In the genomic region with DNA sequence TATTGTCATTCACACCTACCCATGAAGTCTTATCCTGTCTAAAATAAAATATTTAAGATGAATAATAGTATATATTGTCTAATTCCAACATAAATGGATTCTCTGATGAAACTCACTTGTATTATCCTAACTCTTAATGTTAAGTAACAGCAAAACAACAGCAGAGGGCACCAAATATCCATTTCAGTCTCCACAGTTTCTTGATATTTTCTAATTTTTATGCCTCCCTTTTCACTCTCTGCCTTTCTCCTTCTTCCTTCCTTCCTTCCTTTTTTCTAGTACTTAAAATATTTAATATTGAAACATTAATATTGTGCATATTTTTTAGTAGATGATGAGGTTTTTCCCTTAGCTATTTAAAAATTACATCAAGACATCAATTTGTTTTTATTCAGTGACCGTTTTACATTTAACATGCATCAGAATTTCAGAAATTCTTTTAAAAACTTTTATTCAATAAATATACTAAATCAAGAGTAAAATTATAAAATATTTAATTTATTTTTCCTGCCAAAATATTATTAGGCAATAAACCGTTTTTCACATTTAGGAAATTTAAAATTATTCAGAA, we compare ENCODE assay signal across 9 cellular contexts.
DNase-seq lines count a peak whose midpoint lies in the region; ATAC-seq, FAIRE-seq and TF ChIP-seq lines count a peak whose summit lies in the region.
"Had no signal": no experiment of that assay in that cellular context is flagged by ENCODE, and none has a peak within 500 bp of the region (broad histone marks: within the 10 kb centered on the region; RNA-seq: fewer than 3 reads in every experiment).

No MANE protein-coding gene starts in this region.

- H3K79me2 ChIP-seq in endothelial cell of umbilical vein (ENCODE audit: control insufficient read depth, insufficient read depth, low read length): no peaks in the 10 kb centered on the region

- H4K8ac ChIP-seq in neuronal stem cell (ENCODE audit: low read depth, low read length): no peak overlapping the region

- no peak for TF ChIP-seq POLR2A in endothelial cell of umbilical vein (IDR thresholded peaks at IDR 0.05; ENCODE audit: low read depth, low read length)

- DNase-seq in Calu3: peak; percentile 23
- DNase-seq in KBM-7: peak; percentile 65
- peak; percentile 25 for DNase-seq in OCI-M2 (lab: John Stamatoyannopoulos, UW; ENCODE audit: unreplicated experiment)
- DNase-seq in endothelial cell of umbilical vein (ENCODE audit: low read depth, low spot score): peak; percentile 60
- DNase-seq in neuronal stem cell (ENCODE audit: low spot score): peak; percentile 29
- no peak for DNase-seq in activated T-cell treated with anti-CD3 and anti-CD28 coated beads for 4 hours
- no peak for DNase-seq in T-helper 9 cell

- H4K20me1 ChIP-seq in endothelial cell of umbilical vein (replicated peaks; ENCODE audit: control insufficient read depth, extremely low read depth, insufficient read depth, low read length): no peaks in the 10 kb centered on the region

- H3K9me3 ChIP-seq in endothelial cell of umbilical vein (replicated peaks; ENCODE audit: control insufficient read depth, insufficient read depth, low read length) (no peaks in the 10 kb centered on the region), neuronal stem cell (replicated peaks in 1 of 2; ENCODE audit: control insufficient read depth in 2 of 2, insufficient read depth in 1 of 2, low read depth in 1 of 2, low read length in 2 of 2) (no peaks in the 10 kb centered on the region)

- no peaks in the 10 kb centered on the region for H3K9me1 ChIP-seq in endothelial cell of umbilical vein (replicated peaks; ENCODE audit: control insufficient read depth, extremely low read depth, insufficient read depth, low read length)

- BruUV-seq in Calu3 (replicated peaks; lab: Mats Ljungman, UMichigan) (no TSS peak), endothelial cell of umbilical vein (replicated peaks; lab: Mats Ljungman, UMichigan) (no TSS peak)

- no peak overlapping the region for H2BK120ac ChIP-seq in neuronal stem cell (ENCODE audit: low read depth, low read length)

- H3K79me1 ChIP-seq in neuronal stem cell (ENCODE audit: low read depth, low read length): no peaks in the 10 kb centered on the region

- no peak overlapping the region for H3K27ac Mint-ChIP-seq in Calu3 (ENCODE audit: unreplicated experiment)
- H3K27ac Mint-ChIP-seq: IgD-negative memory B cell had no signal

- no peak overlapping the region for H2BK12ac ChIP-seq in neuronal stem cell (ENCODE audit: low read length)

- H3K27me3 Mint-ChIP-seq in Calu3 (ENCODE audit: unreplicated experiment): no peaks in the 10 kb centered on the region
- H3K27me3 Mint-ChIP-seq: IgD-negative memory B cell had no signal

- no peak overlapping the region for H4K91ac ChIP-seq in neuronal stem cell (ENCODE audit: low read depth, low read length, poor library complexity)

- H3K4me2 ChIP-seq in endothelial cell of umbilical vein (ENCODE audit: insufficient read depth, low read length) (no peak overlapping the region), neuronal stem cell (ENCODE audit: insufficient read depth, low read length, poor library complexity, severe bottlenecking) (no peak overlapping the region)

- H3K4me1 ChIP-seq in endothelial cell of umbilical vein (ENCODE audit: control insufficient read depth, extremely low read depth, insufficient read depth, low read length) (peaks cover 4% of the 10 kb centered on the region), neuronal stem cell (ENCODE audit: control insufficient read depth in 2 of 2, insufficient read depth in 1 of 2, low read depth in 1 of 2, low read length in 2 of 2) (no peaks in the 10 kb centered on the region)

- H3K36me3 ChIP-seq in endothelial cell of umbilical vein (ENCODE audit: control insufficient read depth in 2 of 2, extremely low read depth in 1 of 2, insufficient read depth in 2 of 2, low read length in 2 of 2) (no peaks in the 10 kb centered on the region), neuronal stem cell (replicated peaks in 1 of 2; ENCODE audit: control insufficient read depth in 2 of 2, insufficient read depth in 2 of 2, low read length in 2 of 2) (no peaks in the 10 kb centered on the region)

- H3K4me3 ChIP-seq in endothelial cell of umbilical vein (replicated peaks in 1 of 3; ENCODE audit: insufficient read depth in 1 of 3, low read depth in 1 of 3, low read length in 3 of 3) (no peak overlapping the region), neuronal stem cell (ENCODE audit: low read length in 2 of 2) (no peak overlapping the region)

- FAIRE-seq in endothelial cell of umbilical vein (lab: Jason Lieb, UNC): peak; percentile 88

- dilution Hi-C loops in endothelial cell of umbilical vein (cut with MboI; ENCODE audit: extremely low pct_ligation_motif_present, low sequenced_read_pairs): no loop called here

- no peaks in the 10 kb centered on the region for H3K9me3 Mint-ChIP-seq in Calu3 (ENCODE audit: low read depth, unreplicated experiment)
- H3K9me3 Mint-ChIP-seq: IgD-negative memory B cell had no signal

- H2AFZ ChIP-seq in endothelial cell of umbilical vein (ENCODE audit: low read depth, low read length) (no peak overlapping the region), neuronal stem cell (ENCODE audit: low read length) (no peak overlapping the region)

- no peak overlapping the region for H3K18ac ChIP-seq in neuronal stem cell (ENCODE audit: low read length)

- no peak overlapping the region for H2BK5ac ChIP-seq in neuronal stem cell (ENCODE audit: low read length)

- intact Hi-C loops in Calu3 (cut with micrococcal nuclease; ENCODE audit: unreplicated experiment): loop anchor here (5.0 to 10.0 kb wide), 2 partner anchors 114 to 696 kb away; no protein-coding TSS in a partner anchor
- intact Hi-C loops in endothelial cell of umbilical vein (cut with micrococcal nuclease): loop anchor here (1.0 to 2.0 kb wide), 5 partner anchors 50 to 814 kb away; no protein-coding TSS in a partner anchor

- POLR2A ChIA-PET in endothelial cell of umbilical vein (lab: Charles Lee): no interaction called here

- no peaks in the 10 kb centered on the region for H3K36me3 Mint-ChIP-seq in Calu3 (ENCODE audit: insufficient read depth, unreplicated experiment)

- H3K14ac ChIP-seq in neuronal stem cell (ENCODE audit: low read length): no peak overlapping the region

- ATAC-seq in GM19328 (IDR thresholded peaks at IDR 0.05; ENCODE audit: unreplicated experiment): no peak

- H3K4me3 Mint-ChIP-seq in Calu3 (ENCODE audit: low read depth, unreplicated experiment): no peak overlapping the region

- H3K4ac ChIP-seq in neuronal stem cell (ENCODE audit: low read length): no peak overlapping the region

- H3K27ac ChIP-seq in endothelial cell of umbilical vein (ENCODE audit: insufficient read depth, low read depth, low read length): no peak overlapping the region
- H3K27ac ChIP-seq in neuronal stem cell (replicated peaks; ENCODE audit: low read length): no peak overlapping the region

- CTCF ChIA-PET in Calu3 (lab: Charles Lee) (no interaction called here), endothelial cell of umbilical vein (lab: Charles Lee) (interaction anchor here (0.6 to 4.4 kb wide), 7 partner anchors 35 to 814 kb away, joined by 3 to 18 read pairs (median 13); no protein-coding TSS in a partner anchor)

- no peaks in the 10 kb centered on the region for H3K4me1 Mint-ChIP-seq in Calu3 (ENCODE audit: low read depth, unreplicated experiment)

- H3K27me3 ChIP-seq in endothelial cell of umbilical vein (ENCODE audit: control insufficient read depth in 2 of 2, insufficient read depth in 2 of 2, low read length in 2 of 2): no peaks in the 10 kb centered on the region
- no peaks in the 10 kb centered on the region for H3K27me3 ChIP-seq in neuronal stem cell (ENCODE audit: control insufficient read depth in 3 of 3, insufficient read depth in 3 of 3, low read depth in 1 of 3, low read length in 3 of 3)

- in situ Hi-C loops in KBM-7 (cut with MboI; ENCODE audit: low pct_unique_long_range_greater_than_20kb, low sequenced_read_pairs): no loop called here

- H2BK15ac ChIP-seq in neuronal stem cell (ENCODE audit: low read length): no peak overlapping the region

- no peak overlapping the region for H2AK5ac ChIP-seq in neuronal stem cell (ENCODE audit: low read depth, low read length)

- WGBS in neuronal stem cell (ENCODE audit: extremely low coverage in 2 of 2, insufficient read length in 2 of 2, insufficient replicate concordance in 1 of 2), 2 donors: no CpG with 5 or more reads among the region's 2 CpGs

- H3K9ac ChIP-seq in endothelial cell of umbilical vein (replicated peaks; ENCODE audit: extremely low read depth, insufficient read depth, low read length): no peak overlapping the region
- no peak overlapping the region for H3K9ac ChIP-seq in neuronal stem cell (ENCODE audit: low read depth, low read length, poor library complexity)

- TF ChIP-seq CTCF in Calu3 (IDR thresholded peaks at IDR 0.05; ENCODE audit: unreplicated experiment) (no peak), endothelial cell of umbilical vein (IDR thresholded peaks at IDR 0.05; ENCODE audit: extremely low read depth in 1 of 2, insufficient read depth in 1 of 2, low read depth in 1 of 2, low read length in 2 of 2) (peak; percentile 24 to 40)

- no peak overlapping the region for H3K23ac ChIP-seq in neuronal stem cell (ENCODE audit: low read depth, low read length, poor library complexity)

TF ChIP-seq in endothelial cell of umbilical vein, 7 proteins besides CTCF, POLR2A, EP300 and RAD21:
- TF ChIP-seq JUN (IDR thresholded peaks at IDR 0.05; ENCODE audit: borderline replicate concordance, insufficient read depth, insufficient read length, low read depth) (no peak), MYC (IDR thresholded peaks at IDR 0.05; ENCODE audit: low read depth, low read length) (no peak), EZH2 (IDR thresholded peaks at IDR 0.05; ENCODE audit: borderline replicate concordance, low read depth, low read length, severe bottlenecking) (no peak), GATA2 (IDR thresholded peaks at IDR 0.05; ENCODE audit: insufficient read depth, insufficient read length, low read depth, low read length) (no peak), POLR2AphosphoS5 (IDR thresholded peaks at IDR 0.05; ENCODE audit: insufficient read depth, low read depth, low read length) (no peak), FOS (IDR thresholded peaks at IDR 0.05; ENCODE audit: borderline replicate concordance, insufficient read depth, low read length) (no peak)
- TF ChIP-seq, protein P1, sequence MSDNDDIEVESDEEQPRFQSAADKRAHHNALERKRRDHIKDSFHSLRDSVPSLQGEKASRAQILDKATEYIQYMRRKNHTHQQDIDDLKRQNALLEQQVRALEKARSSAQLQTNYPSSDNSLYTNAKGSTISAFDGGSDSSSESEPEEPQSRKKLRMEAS (IDR thresholded peaks at IDR 0.05; ENCODE audit: insufficient read depth, insufficient read length): no peak

Comparison
In these comparisons a context has a peak if more than half of its experiments do, and no peak if none do; other contexts are left out.
1. DNase-seq: peak in Calu3 (single experiment), KBM-7 (single experiment), OCI-M2 (single experiment), endothelial cell of umbilical vein (single experiment) and neuronal stem cell (single experiment); none in activated T-cell treated with anti-CD3 and anti-CD28 coated beads for 4 hours (single experiment) and T-helper 9 cell (single experiment).